In the genomic region with DNA sequence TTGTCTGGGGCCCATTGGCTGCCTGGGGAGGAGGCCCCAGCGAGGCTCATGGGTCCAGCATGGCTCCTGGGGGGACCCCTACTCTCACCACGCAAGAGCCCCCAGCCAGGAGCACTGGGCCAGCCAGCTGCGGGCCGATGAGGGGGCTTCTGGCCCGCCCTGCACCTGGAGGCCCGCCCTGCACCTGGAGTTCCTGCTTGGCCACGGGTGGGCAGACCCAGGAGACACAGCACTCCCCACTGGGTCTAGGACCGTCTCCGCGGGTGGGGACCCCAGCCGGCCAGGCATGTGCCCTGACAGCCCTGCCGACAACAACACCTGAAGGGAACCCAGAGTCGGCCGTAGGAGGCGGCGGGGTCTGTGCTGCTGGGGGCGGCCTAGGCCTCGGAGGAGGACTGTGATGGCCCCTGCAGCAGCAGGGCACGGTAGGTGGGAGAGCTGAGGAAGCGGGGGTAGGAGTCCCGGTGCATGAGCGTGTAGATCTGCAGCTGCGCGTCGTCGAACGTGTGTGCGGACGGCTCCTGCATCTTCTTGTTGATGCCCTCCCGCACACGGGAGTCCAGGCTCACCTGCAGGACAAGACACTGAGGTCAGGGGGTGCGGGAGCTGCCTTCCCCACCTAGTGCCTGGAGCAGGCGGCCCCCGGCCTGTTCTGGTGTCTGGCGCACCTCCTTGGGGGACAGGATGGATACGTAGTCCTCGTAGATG, we compare ENCODE assay signal across 18 cellular contexts. TPM values are rescaled to one million over a fixed set of nuclear protein-coding genes. Genes with fewer than 3 reads are reported as not detected.
DNase-seq lines count a peak whose midpoint lies in the region; ATAC-seq, FAIRE-seq and TF ChIP-seq lines count a peak whose summit lies in the region.
"Had no signal": no experiment of that assay in that cellular context is flagged by ENCODE, and none has a peak within 500 bp of the region (broad histone marks: within the 10 kb centered on the region; RNA-seq: fewer than 3 reads in every experiment).

No MANE protein-coding gene starts in this region.

- H3K9ac ChIP-seq in HepG2 (ENCODE audit: insufficient read depth, low read depth, low read length), result no peak overlapping the region

- no peak overlapping the region for H3K4me3 ChIP-seq in HepG2 (replicated peaks in 1 of 3; ENCODE audit: insufficient read depth in 1 of 3, low read depth in 2 of 3, low read length in 3 of 3)
- no peak overlapping the region for H3K4me3 ChIP-seq in right lobe of liver
- H3K4me3 ChIP-seq in thyroid gland (replicated peaks in 1 of 3), result no peak overlapping the region
- H3K4me3 ChIP-seq in psoas muscle, result no peak overlapping the region
- H3K4me3 ChIP-seq: SJSA1 had no signal

- 93% methylated on average over 37 of the region's 37 CpGs for WGBS in HepG2 (ENCODE audit: low lambda C conversion rate)
- 100% methylated on average over 1 of the region's 37 CpGs for WGBS in right lobe of liver (ENCODE audit: insufficient coverage, low coverage, low lambda C conversion rate, missing lambda C conversion rate)
- WGBS in thyroid gland, 2 donors, result 92 to 93% methylated on average over 17 to 36 of the region's 37 CpGs
- 88 to 93% (median 89%) methylated on average over 32 to 37 of the region's 37 CpGs for WGBS in psoas muscle, 3 donors

- H3K9me3 ChIP-seq in HepG2 (ENCODE audit: low read length), result no peaks in the 10 kb centered on the region
- no peaks in the 10 kb centered on the region for H3K9me3 ChIP-seq in right lobe of liver
- no peaks in the 10 kb centered on the region for H3K9me3 ChIP-seq in thyroid gland
- H3K9me3 ChIP-seq in psoas muscle, result no peaks in the 10 kb centered on the region
- H3K9me3 ChIP-seq: Caco-2, SJSA1 had no signal

- no peak overlapping the region for H3K4me2 ChIP-seq in HepG2 (ENCODE audit: low read depth, low read length)

- H3K79me2 ChIP-seq in HepG2 (ENCODE audit: insufficient read depth, low read length), result no peaks in the 10 kb centered on the region

- in situ Hi-C loops in HepG2 (cut with HindIII; ENCODE audit: extremely low pct_ligation_motif_present, low pct_unique_long_range_greater_than_20kb), result no loop called here

- no peaks in the 10 kb centered on the region for H3K9me3 Mint-ChIP-seq in activated B cell treated with CpG ODN at 0.5 μM for 24 hours
- H3K9me3 Mint-ChIP-seq: CD4-positive, CD25-positive, alpha-beta regulatory T cell had no signal

- no peak overlapping the region for H3K4me3 Mint-ChIP-seq in activated B cell treated with CpG ODN at 0.5 μM for 24 hours
- H3K4me3 Mint-ChIP-seq: CD4-positive, CD25-positive, alpha-beta regulatory T cell had no signal

- H3K27me3 ChIP-seq in HepG2 (ENCODE audit: control insufficient read depth in 1 of 2, insufficient read depth in 2 of 2, low read length in 2 of 2) (0 out of 5 replicates have a peak, but pooled peaks cover 0 to 4% of the 10 kb centered on the region in 2 experiments), right lobe of liver (no peaks in the 10 kb centered on the region), thyroid gland (no peaks in the 10 kb centered on the region), psoas muscle (ENCODE audit: insufficient read depth in 3 of 3, low read length in 2 of 3) (no peaks in the 10 kb centered on the region)
- H3K27me3 ChIP-seq: SJSA1 had no signal

- H4K20me1 ChIP-seq in HepG2 (ENCODE audit: insufficient read depth, low read length), result no peaks in the 10 kb centered on the region

- no peaks in the 10 kb centered on the region for H3K27me3 Mint-ChIP-seq in activated B cell treated with CpG ODN at 0.5 μM for 24 hours
- H3K27me3 Mint-ChIP-seq: CD4-positive, CD25-positive, alpha-beta regulatory T cell had no signal

- no peak for ATAC-seq in HepG2
- ATAC-seq in right lobe of liver, result no peak
- no peak for ATAC-seq in activated B cell treated with CpG ODN at 0.5 μM for 24 hours (ENCODE audit: low read depth)
- no peak for ATAC-seq in psoas muscle

- H2AFZ ChIP-seq in HepG2 (ENCODE audit: low read length), result no peak overlapping the region

- intact Hi-C loops in HepG2 (cut with micrococcal nuclease; ENCODE audit: unreplicated experiment) (no loop called here), right lobe of liver (cut with DNase I) (no loop called here), activated B cell treated with CpG ODN at 0.5 μM for 24 hours (cut with micrococcal nuclease) (no loop called here), thyroid gland (cut with DNase I) (no loop called here), psoas muscle (cut with DNase I) (no loop called here)

- H3K4me1 ChIP-seq in HepG2 (ENCODE audit: insufficient read depth, low read length) (peaks cover 18% of the 10 kb centered on the region), right lobe of liver (no peaks in the 10 kb centered on the region), thyroid gland (peaks cover 4 to 9% of the 10 kb centered on the region in 2 donors), psoas muscle (peaks cover 2% of the 10 kb centered on the region)

- no peak overlapping the region for H3K27ac ChIP-seq in HepG2 (ENCODE audit: extremely low read length, insufficient read depth, low read length)
- H3K27ac ChIP-seq in right lobe of liver, result no peak overlapping the region
- no peak overlapping the region for H3K27ac ChIP-seq in thyroid gland
- no peak overlapping the region for H3K27ac ChIP-seq in psoas muscle

- POLR2A ChIA-PET in HepG2 (lab: Yijun Ruan, JAX), result interaction anchor here (1.0 kb wide), 1 partner anchor 10 kb away, joined by 3 read pairs; no protein-coding TSS in a partner anchor
- POLR2A ChIA-PET in activated B cell treated with CpG ODN at 0.5 μM for 24 hours (lab: Charles Lee), result interaction anchor here (8.1 kb wide), 1 partner anchor 7 kb away, joined by 77 read pairs; no protein-coding TSS in a partner anchor

- peaks cover 39% of the 10 kb centered on the region for H3K36me3 Mint-ChIP-seq in activated B cell treated with CpG ODN at 0.5 μM for 24 hours (ENCODE audit: low read depth)

- no peak for TF ChIP-seq EP300 in HepG2 (IDR thresholded peaks at IDR 0.05; ENCODE audit: low read depth in 2 of 2, low read length in 2 of 2)
- TF ChIP-seq EP300 in HepG2 (CRISPR knock-in tag; IDR thresholded peaks at IDR 0.05; ENCODE audit: borderline replicate concordance), result no peak

- TF ChIP-seq POLR2A in HepG2 (IDR thresholded peaks at IDR 0.05; ENCODE audit: insufficient read depth in 1 of 2, low read depth in 2 of 2, low read length in 2 of 2) (no peak), right lobe of liver (IDR thresholded peaks at IDR 0.05) (no peak), thyroid gland (IDR thresholded peaks at IDR 0.05) (no peak)

- FAIRE-seq in HepG2 (lab: Jason Lieb, UNC), result no peak

- CTCF ChIA-PET in HepG2 (lab: Yijun Ruan, JAX; ENCODE audit: low intra/inter-chr PET ratio, low total read pairs) (no interaction called here), activated B cell treated with CpG ODN at 0.5 μM for 24 hours (lab: Charles Lee) (no interaction called here)

- BruUV-seq in HepG2 (replicated peaks; lab: Mats Ljungman, UMichigan), result no TSS peak

- no peak for TF ChIP-seq RAD21 in HepG2 (CRISPR knock-in tag; IDR thresholded peaks at IDR 0.05)

- H3K4me1 Mint-ChIP-seq in activated B cell treated with CpG ODN at 0.5 μM for 24 hours, result peaks cover 64% of the 10 kb centered on the region

- H3K27ac Mint-ChIP-seq in activated B cell treated with CpG ODN at 0.5 μM for 24 hours, result peak overlapping the region; percentile 18

- H3K36me3 ChIP-seq in HepG2 (replicated peaks in 1 of 2; ENCODE audit: control insufficient read depth in 1 of 2, insufficient read depth in 2 of 2, low read length in 2 of 2) (no peaks in the 10 kb centered on the region), right lobe of liver (peaks cover 0 to 16% (median 0%) of the 10 kb centered on the region in 4 donors), thyroid gland (peaks cover 0 to 10% of the 10 kb centered on the region in 2 donors), psoas muscle (ENCODE audit: insufficient read depth in 1 of 2, low read depth in 1 of 2) (peaks cover 0 to 10% of the 10 kb centered on the region in 2 donors)

- TF ChIP-seq CTCF in HepG2 (CRISPR knock-in tag; IDR thresholded peaks at IDR 0.05) (no peak), right lobe of liver (IDR thresholded peaks at IDR 0.05) (no peak), activated B cell treated with CpG ODN at 0.5 μM for 24 hours (IDR thresholded peaks at IDR 0.05) (no peak), thyroid gland (IDR thresholded peaks at IDR 0.05) (no peak), psoas muscle (IDR thresholded peaks at IDR 0.05) (no peak)

- DNase-seq in HepG2 (ENCODE audit: low spot score) (no peak), right lobe of liver (no peak), activated B cell treated with CpG ODN at 0.5 μM for 24 hours (no peak), thyroid gland (no peak), SW480 (ENCODE audit: low spot score) (no peak), psoas muscle (no peak)
- DNase-seq: Caco-2; CD4-positive, CD25-positive, alpha-beta regulatory T cell; DMS153; EL; H7; MV-4-11; NCI-H1417; NCI-H187 treated with DMSO at 0.1 percent for 48 hours; NCI-H526 treated with DMSO at 0.1 percent for 48 hours had no signal

RNA-seq across cellular contexts. Expression of a gene that starts 5.7 kb away (rescaled TPM):
- total RNA-seq in HepG2 (2016; rRNA removed; fragmentation: Illumina TruSeq; extraction: Trizol) (10.2 and 10.7 TPM in 2 replicates), right lobe of liver (10 to 100 TPM in 2 of 6 experiments, 1 to 10 TPM in 4; 2.6 to 10.9 (median 5.7) TPM), activated B cell treated with CpG ODN at 0.5 μM for 24 hours (45.0 and 53.4 TPM in 2 replicates), thyroid gland (10 to 100 TPM; 10.5 to 17.2 (median 13.4) TPM), psoas muscle (1 to 10 TPM; 2.0 to 3.5 (median 2.4) TPM)
- total RNA-seq in HepG2 (2016; cell fraction: cytosol; rRNA removed; fragmentation: Illumina TruSeq; extraction: Trizol; ENCODE audit: low read depth), result 8.3 and 13.6 TPM in 2 replicates
- 9.9 and 10.3 TPM in 2 replicates for total RNA-seq in HepG2 (2016; cell fraction: insoluble cytoplasmic fraction; rRNA removed; fragmentation: Illumina TruSeq; extraction: Trizol)
- 24.1 and 24.7 TPM in 2 replicates for total RNA-seq in HepG2 (2016; cell fraction: membrane; rRNA removed; fragmentation: Illumina TruSeq; extraction: Trizol)
- total RNA-seq in HepG2 (2016; cell fraction: nucleus; rRNA removed; fragmentation: Illumina TruSeq; extraction: Trizol), result 7.0 and 7.6 TPM in 2 replicates
- polyA plus RNA-seq in HepG2 (2011; rRNA removed) (11.9 and 14.7 TPM in 2 replicates), psoas muscle (1 to 10 TPM; 3.7 to 5.7 (median 3.8) TPM)
- polyA plus RNA-seq in HepG2 (2011; cell fraction: cytosol; rRNA removed), result 11.7 and 19.3 TPM in 2 replicates
- 12.6 and 13.6 TPM in 2 replicates for polyA plus RNA-seq in HepG2 (2011; cell fraction: nucleus; rRNA removed)
- polyA plus RNA-seq in HepG2 (2012), result 4.4 and 6.8 TPM in 2 replicates
- polyA plus RNA-seq in HepG2 (2016; cell fraction: cytosol; fragmentation: Illumina TruSeq; extraction: Trizol; ENCODE audit: low read depth), result 18.0 and 22.1 TPM in 2 replicates
- 14.2 and 16.6 TPM in 2 replicates for polyA plus RNA-seq in HepG2 (2016; cell fraction: insoluble cytoplasmic fraction; fragmentation: Illumina TruSeq; extraction: Trizol; ENCODE audit: low read depth)
- 25.0 and 29.7 TPM in 2 replicates for polyA plus RNA-seq in HepG2 (2016; cell fraction: membrane; fragmentation: Illumina TruSeq; extraction: Trizol; ENCODE audit: low read depth)
- 9.7 and 10.6 TPM in 2 replicates for polyA plus RNA-seq in HepG2 (2016; cell fraction: nucleus; fragmentation: Illumina TruSeq; extraction: Trizol; ENCODE audit: insufficient read depth, low read depth)
- 15.8 and 18.5 TPM in 2 replicates for polyA minus RNA-seq in HepG2 (2011; rRNA and poly(A)+ RNA removed; ENCODE audit: low replicate concordance)
- 8.1 and 9.1 TPM in 2 replicates for polyA minus RNA-seq in HepG2 (2011; cell fraction: cytosol; rRNA and poly(A)+ RNA removed)
- 4.5 and 5.5 TPM in 2 replicates for polyA minus RNA-seq in HepG2 (2011; cell fraction: nucleus; rRNA and poly(A)+ RNA removed)

RNA-seq across cellular contexts. Expression of a gene that starts 6.3 kb away (rescaled TPM):
- total RNA-seq in HepG2 (2016; rRNA removed; fragmentation: Illumina TruSeq; extraction: Trizol), result 0.27 and 0.35 TPM in 2 replicates
- not detected in 2 replicates for total RNA-seq in HepG2 (2016; cell fraction: cytosol; rRNA removed; fragmentation: Illumina TruSeq; extraction: Trizol; ENCODE audit: low read depth)
- 0.16 and 0.56 TPM in 2 replicates for total RNA-seq in HepG2 (2016; cell fraction: insoluble cytoplasmic fraction; rRNA removed; fragmentation: Illumina TruSeq; extraction: Trizol)
- 0.12 and 0.14 TPM in 2 replicates for total RNA-seq in HepG2 (2016; cell fraction: membrane; rRNA removed; fragmentation: Illumina TruSeq; extraction: Trizol)
- total RNA-seq in HepG2 (2016; cell fraction: nucleus; rRNA removed; fragmentation: Illumina TruSeq; extraction: Trizol), result 0.25 and 0.28 TPM in 2 replicates
- polyA plus RNA-seq in HepG2 (2011; rRNA removed), result 0.71 and 0.77 TPM in 2 replicates
- 0.37 and 0.86 TPM in 2 replicates for polyA plus RNA-seq in HepG2 (2011; cell fraction: cytosol; rRNA removed)
- polyA plus RNA-seq in HepG2 (2011; cell fraction: nucleus; rRNA removed), result 0.99 and 1.1 TPM in 2 replicates
- polyA plus RNA-seq in HepG2 (2012), result 0.28 and 0.56 TPM in 2 replicates
- polyA plus RNA-seq in HepG2 (2016; cell fraction: cytosol; fragmentation: Illumina TruSeq; extraction: Trizol; ENCODE audit: low read depth), result not detected in 2 replicates
- polyA plus RNA-seq in HepG2 (2016; cell fraction: insoluble cytoplasmic fraction; fragmentation: Illumina TruSeq; extraction: Trizol; ENCODE audit: low read depth), result 0.32 and 0.40 TPM in 2 replicates
- 0.08 TPM in 1 of 2 replicates, not detected in the other for polyA plus RNA-seq in HepG2 (2016; cell fraction: membrane; fragmentation: Illumina TruSeq; extraction: Trizol; ENCODE audit: low read depth)
- 0.33 and 0.61 TPM in 2 replicates for polyA plus RNA-seq in HepG2 (2016; cell fraction: nucleus; fragmentation: Illumina TruSeq; extraction: Trizol; ENCODE audit: insufficient read depth, low read depth)
- polyA minus RNA-seq in HepG2 (2011; rRNA and poly(A)+ RNA removed; ENCODE audit: low replicate concordance), result 0.14 and 3.0 TPM in 2 replicates
- 0.59 and 0.62 TPM in 2 replicates for polyA minus RNA-seq in HepG2 (2011; cell fraction: cytosol; rRNA and poly(A)+ RNA removed)
- 0.13 and 0.25 TPM in 2 replicates for polyA minus RNA-seq in HepG2 (2011; cell fraction: nucleus; rRNA and poly(A)+ RNA removed)
- under 1 TPM in 5 of 6 experiments, not detected in 1; 0.13 to 0.32 (median 0.25) TPM for total RNA-seq in right lobe of liver
- total RNA-seq in activated B cell treated with CpG ODN at 0.5 μM for 24 hours, result 1.3 and 1.4 TPM in 2 replicates
- under 1 TPM; 0.54 to 0.94 (median 0.68) TPM for total RNA-seq in thyroid gland
- total RNA-seq in psoas muscle, result under 1 TPM; 0.17 to 0.94 (median 0.21) TPM
- under 1 TPM; 0.03 to 0.08 (median 0.08) TPM for polyA plus RNA-seq in psoas muscle

RNA-seq across cellular contexts. Expression of a gene that starts 10.6 kb away (rescaled TPM):
- not detected in 2 replicates for total RNA-seq in HepG2 (2016; rRNA removed; fragmentation: Illumina TruSeq; extraction: Trizol)
- total RNA-seq in HepG2 (2016; cell fraction: cytosol; rRNA removed; fragmentation: Illumina TruSeq; extraction: Trizol; ENCODE audit: low read depth), result 0.51 TPM in 1 of 2 replicates, not detected in the other
- 0.15 TPM in 1 of 2 replicates, not detected in the other for total RNA-seq in HepG2 (2016; cell fraction: insoluble cytoplasmic fraction; rRNA removed; fragmentation: Illumina TruSeq; extraction: Trizol)
- 0.22 TPM in 1 of 2 replicates, not detected in the other for total RNA-seq in HepG2 (2016; cell fraction: membrane; rRNA removed; fragmentation: Illumina TruSeq; extraction: Trizol)
- not detected in 2 replicates for total RNA-seq in HepG2 (2016; cell fraction: nucleus; rRNA removed; fragmentation: Illumina TruSeq; extraction: Trizol)
- not detected in 2 replicates for polyA plus RNA-seq in HepG2 (2011; rRNA removed)
- polyA plus RNA-seq in HepG2 (2011; cell fraction: cytosol; rRNA removed), result not detected in 2 replicates
- polyA plus RNA-seq in HepG2 (2011; cell fraction: nucleus; rRNA removed), result not detected in 2 replicates
- not detected in 2 replicates for polyA plus RNA-seq in HepG2 (2012)
- 0.41 and 0.44 TPM in 2 replicates for polyA plus RNA-seq in HepG2 (2016; cell fraction: cytosol; fragmentation: Illumina TruSeq; extraction: Trizol; ENCODE audit: low read depth)
- not detected in 2 replicates for polyA plus RNA-seq in HepG2 (2016; cell fraction: insoluble cytoplasmic fraction; fragmentation: Illumina TruSeq; extraction: Trizol; ENCODE audit: low read depth)
- polyA plus RNA-seq in HepG2 (2016; cell fraction: membrane; fragmentation: Illumina TruSeq; extraction: Trizol; ENCODE audit: low read depth), result not detected in 2 replicates
- not detected in 2 replicates for polyA plus RNA-seq in HepG2 (2016; cell fraction: nucleus; fragmentation: Illumina TruSeq; extraction: Trizol; ENCODE audit: insufficient read depth, low read depth)
- polyA minus RNA-seq in HepG2 (2011; rRNA and poly(A)+ RNA removed; ENCODE audit: low replicate concordance), result not detected in 2 replicates
- polyA minus RNA-seq in HepG2 (2011; cell fraction: cytosol; rRNA and poly(A)+ RNA removed), result not detected in 2 replicates
- not detected in 2 replicates for polyA minus RNA-seq in HepG2 (2011; cell fraction: nucleus; rRNA and poly(A)+ RNA removed)
- total RNA-seq in right lobe of liver, result not detected
- 0.31 TPM in 1 of 2 replicates, not detected in the other for total RNA-seq in activated B cell treated with CpG ODN at 0.5 μM for 24 hours
- 1 to 10 TPM in 2 of 4 donors, not detected in 2; 1.3 to 1.7 TPM for total RNA-seq in thyroid gland
- not detected for total RNA-seq in psoas muscle
- not detected for polyA plus RNA-seq in psoas muscle
- total RNA-seq: Caco-2; CD4-positive, CD25-positive, alpha-beta regulatory T cell; HT-29; OCI-LY7 had no signal

RNA-seq across cellular contexts. Expression of a gene that starts 10.6 kb away (rescaled TPM):
- total RNA-seq in HepG2 (2016; rRNA removed; fragmentation: Illumina TruSeq; extraction: Trizol) (25.9 and 33.7 TPM in 2 replicates), right lobe of liver (10 to 100 TPM; 14.8 to 45.6 (median 28.6) TPM), activated B cell treated with CpG ODN at 0.5 μM for 24 hours (20.3 and 20.7 TPM in 2 replicates), thyroid gland (10 to 100 TPM; 20.9 to 43.1 (median 24.4) TPM), psoas muscle (10 to 100 TPM; 30.2 to 43.4 (median 37.6) TPM)
- 58.0 and 75.2 TPM in 2 replicates for total RNA-seq in HepG2 (2016; cell fraction: cytosol; rRNA removed; fragmentation: Illumina TruSeq; extraction: Trizol; ENCODE audit: low read depth)
- 25.2 and 31.6 TPM in 2 replicates for total RNA-seq in HepG2 (2016; cell fraction: insoluble cytoplasmic fraction; rRNA removed; fragmentation: Illumina TruSeq; extraction: Trizol)
- total RNA-seq in HepG2 (2016; cell fraction: membrane; rRNA removed; fragmentation: Illumina TruSeq; extraction: Trizol), result 54.3 and 70.5 TPM in 2 replicates
- 19.6 and 25.2 TPM in 2 replicates for total RNA-seq in HepG2 (2016; cell fraction: nucleus; rRNA removed; fragmentation: Illumina TruSeq; extraction: Trizol)
- polyA plus RNA-seq in HepG2 (2011; rRNA removed) (28.1 and 36.8 TPM in 2 replicates), psoas muscle (10 to 100 TPM; 15.1 to 24.9 (median 15.6) TPM)
- 22.9 and 25.9 TPM in 2 replicates for polyA plus RNA-seq in HepG2 (2011; cell fraction: cytosol; rRNA removed)
- polyA plus RNA-seq in HepG2 (2011; cell fraction: nucleus; rRNA removed), result 101 and 106 TPM in 2 replicates
- polyA plus RNA-seq in HepG2 (2012), result 70.9 and 75.4 TPM in 2 replicates
- polyA plus RNA-seq in HepG2 (2016; cell fraction: cytosol; fragmentation: Illumina TruSeq; extraction: Trizol; ENCODE audit: low read depth), result 308 and 317 TPM in 2 replicates
- polyA plus RNA-seq in HepG2 (2016; cell fraction: insoluble cytoplasmic fraction; fragmentation: Illumina TruSeq; extraction: Trizol; ENCODE audit: low read depth), result 54.5 and 74.5 TPM in 2 replicates
- 232 and 236 TPM in 2 replicates for polyA plus RNA-seq in HepG2 (2016; cell fraction: membrane; fragmentation: Illumina TruSeq; extraction: Trizol; ENCODE audit: low read depth)
- 80.5 and 83.8 TPM in 2 replicates for polyA plus RNA-seq in HepG2 (2016; cell fraction: nucleus; fragmentation: Illumina TruSeq; extraction: Trizol; ENCODE audit: insufficient read depth, low read depth)
- 42.1 and 65.5 TPM in 2 replicates for polyA minus RNA-seq in HepG2 (2011; rRNA and poly(A)+ RNA removed; ENCODE audit: low replicate concordance)
- polyA minus RNA-seq in HepG2 (2011; cell fraction: cytosol; rRNA and poly(A)+ RNA removed), result 21.6 and 27.5 TPM in 2 replicates
- 32.7 and 36.6 TPM in 2 replicates for polyA minus RNA-seq in HepG2 (2011; cell fraction: nucleus; rRNA and poly(A)+ RNA removed)

RNA-seq across cellular contexts. Expression of a gene that starts 24.2 kb away (rescaled TPM):
- total RNA-seq in HepG2 (2016; rRNA removed; fragmentation: Illumina TruSeq; extraction: Trizol) (1.3 and 1.9 TPM in 2 replicates), right lobe of liver (1 to 10 TPM; 4.1 to 7.8 (median 5.6) TPM), activated B cell treated with CpG ODN at 0.5 μM for 24 hours (not detected in 2 replicates), thyroid gland (10 to 100 TPM in 2 of 4 donors, 1 to 10 TPM in 2; 7.5 to 16.9 (median 10.6) TPM), psoas muscle (10 to 100 TPM; 11.7 to 50.8 (median 30.5) TPM)
- total RNA-seq in HepG2 (2016; cell fraction: cytosol; rRNA removed; fragmentation: Illumina TruSeq; extraction: Trizol; ENCODE audit: low read depth), result 1.1 and 1.6 TPM in 2 replicates
- 0.94 and 1.8 TPM in 2 replicates for total RNA-seq in HepG2 (2016; cell fraction: insoluble cytoplasmic fraction; rRNA removed; fragmentation: Illumina TruSeq; extraction: Trizol)
- total RNA-seq in HepG2 (2016; cell fraction: membrane; rRNA removed; fragmentation: Illumina TruSeq; extraction: Trizol), result 2.7 and 3.0 TPM in 2 replicates
- 1.4 and 2.1 TPM in 2 replicates for total RNA-seq in HepG2 (2016; cell fraction: nucleus; rRNA removed; fragmentation: Illumina TruSeq; extraction: Trizol)
- polyA plus RNA-seq in HepG2 (2011; rRNA removed) (1.6 and 2.0 TPM in 2 replicates), psoas muscle (10 to 100 TPM in 1 of 3 donors, 1 to 10 TPM in 2; 4.2 to 15.4 (median 6.5) TPM)
- polyA plus RNA-seq in HepG2 (2011; cell fraction: cytosol; rRNA removed), result 1.1 and 2.3 TPM in 2 replicates
- polyA plus RNA-seq in HepG2 (2011; cell fraction: nucleus; rRNA removed), result 8.4 and 10.3 TPM in 2 replicates
- 2.4 and 3.1 TPM in 2 replicates for polyA plus RNA-seq in HepG2 (2012)
- polyA plus RNA-seq in HepG2 (2016; cell fraction: cytosol; fragmentation: Illumina TruSeq; extraction: Trizol; ENCODE audit: low read depth), result 1.8 and 1.9 TPM in 2 replicates
- polyA plus RNA-seq in HepG2 (2016; cell fraction: insoluble cytoplasmic fraction; fragmentation: Illumina TruSeq; extraction: Trizol; ENCODE audit: low read depth), result 7.2 and 8.4 TPM in 2 replicates
- polyA plus RNA-seq in HepG2 (2016; cell fraction: membrane; fragmentation: Illumina TruSeq; extraction: Trizol; ENCODE audit: low read depth), result 3.3 and 4.0 TPM in 2 replicates
- 9.0 and 10.0 TPM in 2 replicates for polyA plus RNA-seq in HepG2 (2016; cell fraction: nucleus; fragmentation: Illumina TruSeq; extraction: Trizol; ENCODE audit: insufficient read depth, low read depth)
- 0.28 and 1.8 TPM in 2 replicates for polyA minus RNA-seq in HepG2 (2011; rRNA and poly(A)+ RNA removed; ENCODE audit: low replicate concordance)
- 1.9 and 4.0 TPM in 2 replicates for polyA minus RNA-seq in HepG2 (2011; cell fraction: cytosol; rRNA and poly(A)+ RNA removed)
- polyA minus RNA-seq in HepG2 (2011; cell fraction: nucleus; rRNA and poly(A)+ RNA removed), result 0.77 and 0.87 TPM in 2 replicates
- total RNA-seq: CD4-positive, CD25-positive, alpha-beta regulatory T cell; HT-29; OCI-LY7 had no signal
- polyA plus RNA-seq: CD4-positive, CD25-positive, alpha-beta regulatory T cell had no signal
